8 cellular contexts compared by ENCODE assay signal in the genomic region with DNA sequence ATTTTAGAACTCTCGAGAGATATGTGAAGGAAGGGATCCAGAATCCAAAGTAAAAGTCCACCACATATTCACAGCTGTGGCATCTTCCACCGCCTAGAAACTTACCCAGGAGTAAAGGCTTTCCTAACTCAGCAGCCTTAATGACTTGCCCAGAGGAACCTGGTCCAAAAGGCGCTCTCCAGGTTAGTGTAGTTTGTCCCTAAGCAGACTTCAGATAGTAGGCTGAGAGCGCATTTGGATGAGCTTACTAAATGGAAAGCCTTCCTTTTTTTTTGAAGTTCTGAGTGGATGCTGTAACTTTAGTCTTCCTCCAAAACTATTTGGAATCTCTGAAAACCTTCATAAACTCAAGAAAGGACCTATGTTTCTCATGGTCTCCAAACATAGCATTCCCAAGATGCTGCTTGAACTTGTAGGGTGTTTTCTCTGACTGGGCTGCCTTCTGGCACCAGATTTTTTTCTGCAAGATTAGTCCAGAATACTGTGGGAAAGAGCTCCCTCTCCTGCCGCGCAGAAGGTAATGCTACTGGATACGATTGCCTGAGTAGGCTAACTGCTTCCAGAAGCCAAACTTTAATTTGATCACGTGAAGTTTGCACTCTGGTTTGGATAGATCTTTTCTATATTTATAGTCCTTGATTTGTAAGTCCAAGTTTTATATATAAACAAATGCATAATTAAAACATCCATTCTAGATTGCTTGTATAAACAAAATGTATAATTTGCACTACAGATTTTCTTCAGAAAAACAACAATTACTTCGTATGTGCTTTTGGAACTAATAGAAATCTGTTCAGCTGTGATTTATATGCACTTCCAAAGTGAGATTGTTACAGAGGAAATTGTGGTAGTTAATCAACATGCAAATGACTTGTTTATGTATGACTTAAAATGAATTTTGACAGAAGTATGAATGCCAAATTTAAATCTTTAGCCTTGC. TPM values are rescaled to one million over a fixed set of nuclear protein-coding genes. Genes with fewer than 3 reads are reported as not detected.
DNase-seq lines count a peak whose midpoint lies in the region; FAIRE-seq and TF ChIP-seq lines count a peak whose summit lies in the region.

No MANE protein-coding gene starts in this region.

- no peaks in the 10 kb centered on the region for H3K9me3 ChIP-seq in breast epithelium
- no peaks in the 10 kb centered on the region for H3K9me3 ChIP-seq in kidney (ENCODE audit: control insufficient read depth in 1 of 2, low read length in 2 of 2)
- H3K9me3 ChIP-seq in tibial artery, result no peaks in the 10 kb centered on the region

- H3K27me3 Mint-ChIP-seq in T-helper 2 cell treated with Interferon-gamma antibody and Interleukin-4, amounts not matched to agents 5 μg/mL and 100 μg/mL, for 36 hours (ENCODE audit: low read depth), result no peaks in the 10 kb centered on the region

- H3K4me1 ChIP-seq in breast epithelium (no peaks in the 10 kb centered on the region), kidney (ENCODE audit: control insufficient read depth in 1 of 2, insufficient read depth in 1 of 2, low read depth in 1 of 2, low read length in 2 of 2) (no peaks in the 10 kb centered on the region), tibial artery (peaks cover 0 to under 1% (median 0%) of the 10 kb centered on the region in 4 donors)

- no peaks in the 10 kb centered on the region for H3K9me3 Mint-ChIP-seq in T-helper 2 cell treated with Interferon-gamma antibody and Interleukin-4, amounts not matched to agents 5 μg/mL and 100 μg/mL, for 36 hours

- no peak overlapping the region for H3K4me3 Mint-ChIP-seq in T-helper 2 cell treated with Interferon-gamma antibody and Interleukin-4, amounts not matched to agents 5 μg/mL and 100 μg/mL, for 36 hours

- H3K4me3 ChIP-seq in breast epithelium, result no peak overlapping the region
- no peak overlapping the region for H3K4me3 ChIP-seq in kidney (ENCODE audit: low read length in 2 of 2)
- H3K4me3 ChIP-seq in tibial artery, result no peak overlapping the region

- H3K36me3 ChIP-seq in breast epithelium (no peaks in the 10 kb centered on the region), kidney (ENCODE audit: control insufficient read depth in 1 of 2, insufficient read depth in 2 of 2, low read length in 2 of 2) (no peaks in the 10 kb centered on the region), tibial artery (no peaks in the 10 kb centered on the region)

- peak; percentile 81 for FAIRE-seq in kidney (lab: Jason Lieb, UNC)

- H3K9ac ChIP-seq in kidney (ENCODE audit: low read length in 2 of 2), result no peak overlapping the region

- TF ChIP-seq CTCF in GM20000 (IDR thresholded peaks at IDR 0.05; ENCODE audit: extremely low read depth, missing control alignments), result peak; percentile 75
- TF ChIP-seq CTCF in breast epithelium (IDR thresholded peaks at IDR 0.05), result peak in 2 of 3 donors; percentile 62 to 65
- peak; percentile 73 for TF ChIP-seq CTCF in kidney (IDR thresholded peaks at IDR 0.05; ENCODE audit: borderline replicate concordance, extremely low read depth, insufficient read depth)
- peak; percentile 63 to 69 for TF ChIP-seq CTCF in tibial artery (IDR thresholded peaks at IDR 0.05)

- H3K36me3 Mint-ChIP-seq in T-helper 2 cell treated with Interferon-gamma antibody and Interleukin-4, amounts not matched to agents 5 μg/mL and 100 μg/mL, for 36 hours (ENCODE audit: low read depth), result no peaks in the 10 kb centered on the region

- no peaks in the 10 kb centered on the region for H3K4me1 Mint-ChIP-seq in T-helper 2 cell treated with Interferon-gamma antibody and Interleukin-4, amounts not matched to agents 5 μg/mL and 100 μg/mL, for 36 hours (ENCODE audit: low read depth)

- H3K27me3 ChIP-seq in breast epithelium (no peaks in the 10 kb centered on the region), tibial artery (no peaks in the 10 kb centered on the region)

- H3K27ac ChIP-seq in breast epithelium (no peak overlapping the region), kidney (ENCODE audit: low read depth in 2 of 2, low read length in 2 of 2) (no peak overlapping the region), tibial artery (no peak overlapping the region)

- no peak overlapping the region for H3K27ac Mint-ChIP-seq in T-helper 2 cell treated with Interferon-gamma antibody and Interleukin-4, amounts not matched to agents 5 μg/mL and 100 μg/mL, for 36 hours

- DNase-seq in DMS153 treated with DMSO at 0.1 percent for 48 hours (lab: John Stamatoyannopoulos, UW; ENCODE audit: unreplicated experiment) (peak; percentile 62), GM20000 (ENCODE audit: low spot score) (peak; percentile 35), HK-2 (ENCODE audit: unreplicated experiment) (peak; percentile 35), NCI-H82 treated with DMSO at 0.1 percent for 48 hours (lab: John Stamatoyannopoulos, UW; ENCODE audit: unreplicated experiment) (peak; percentile 71), breast epithelium (ENCODE audit: low spot score in 2 of 2) (no peak), kidney (no peak), tibial artery (no peak)
- DNase-seq in T-helper 2 cell treated with Interferon-gamma antibody and Interleukin-4, amounts not matched to agents 5 μg/mL and 100 μg/mL, for 36 hours (ENCODE audit: low spot score), result no peak

- TF ChIP-seq POLR2A in breast epithelium (IDR thresholded peaks at IDR 0.05), result no peak

- intact Hi-C loops in breast epithelium (cut with DNase I; ENCODE audit: low total_unique reads) (no loop called here), kidney (cut with DNase I) (no loop called here), tibial artery (cut with DNase I; ENCODE audit: low total_unique reads) (no loop called here)

RNA-seq across cellular contexts. Expression of gene GPR37, which starts 19.6 kb away (rescaled TPM):
- total RNA-seq in breast epithelium, result 1 to 10 TPM in 1 of 3 donors, under 1 TPM in 2; 0.32 to 3.2 (median 0.98) TPM
- total RNA-seq in kidney, result 4.4 TPM
- polyA plus RNA-seq in kidney (ENCODE audit: insufficient read depth, low read depth, low replicate concordance), result 0.60 TPM

Comparison
In these comparisons a context has a peak if more than half of its experiments do, and no peak if none do; other contexts are left out.
1. DNase-seq: peak in DMS153 treated with DMSO at 0.1 percent for 48 hours (single experiment), GM20000 (single experiment), HK-2 (single experiment) and NCI-H82 treated with DMSO at 0.1 percent for 48 hours (single experiment); none in breast epithelium (0 of 2), kidney (single experiment), tibial artery (0 of 2) and T-helper 2 cell treated with Interferon-gamma antibody and Interleukin-4, amounts not matched to agents 5 μg/mL and 100 μg/mL, for 36 hours (single experiment).
2. Peak in every context shown above with its lines, with median percentiles within 50 percentile points of each other: CTCF ChIP-seq.